In the genomic region with DNA sequence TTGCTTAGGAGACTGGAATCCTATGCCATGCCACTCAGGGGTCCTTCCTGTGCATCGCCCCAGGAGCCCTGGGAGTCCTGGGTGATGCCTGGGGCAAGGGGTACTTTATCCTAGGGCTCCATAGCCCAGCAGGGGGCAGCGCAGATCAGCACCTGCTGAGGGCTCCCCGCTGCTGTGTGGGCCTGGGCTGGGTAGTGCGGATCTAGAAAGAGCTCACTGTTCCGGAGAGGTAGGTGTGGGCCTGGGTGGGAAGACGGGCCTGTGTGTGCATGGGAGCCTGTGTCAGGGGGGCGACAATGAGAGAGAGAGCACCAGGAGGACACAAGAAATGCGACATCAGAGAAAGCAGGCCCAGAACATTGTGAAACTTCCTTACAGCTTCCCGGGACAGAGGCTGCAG, we compare ENCODE assay signal across 9 cellular contexts. TPM values are rescaled to one million over a fixed set of nuclear protein-coding genes. Genes with fewer than 3 reads are reported as not detected.
DNase-seq lines count a peak whose midpoint lies in the region; ATAC-seq and TF ChIP-seq lines count a peak whose summit lies in the region.
"Had no signal": no experiment of that assay in that cellular context is flagged by ENCODE, and none has a peak within 500 bp of the region (broad histone marks: within the 10 kb centered on the region; RNA-seq: fewer than 3 reads in every experiment).

No MANE protein-coding gene starts in this region.

- ATAC-seq in GM21515 (IDR thresholded peaks at IDR 0.05; ENCODE audit: unreplicated experiment) (no peak), HG03097 (IDR thresholded peaks at IDR 0.05; ENCODE audit: low FRiP score, unreplicated experiment) (no peak), HG02970 (IDR thresholded peaks at IDR 0.05; ENCODE audit: low FRiP score, unreplicated experiment) (no peak)

- no peaks in the 10 kb centered on the region for H3F3A ChIP-seq in smooth muscle cell (ENCODE audit: low read depth)

- BruUV-seq in Calu3 (replicated peaks; lab: Mats Ljungman, UMichigan) = no TSS peak

- no peaks in the 10 kb centered on the region for H3K9me3 Mint-ChIP-seq in Calu3 (ENCODE audit: low read depth, unreplicated experiment)
- H3K9me3 Mint-ChIP-seq: IgD-negative memory B cell had no signal

- H3K36me3 Mint-ChIP-seq in Calu3 (ENCODE audit: insufficient read depth, unreplicated experiment) = no peaks in the 10 kb centered on the region
- H3K36me3 Mint-ChIP-seq: IgD-negative memory B cell had no signal

- no peak overlapping the region for H3K9ac ChIP-seq in smooth muscle cell (ENCODE audit: low read depth)

- H3K4me3 ChIP-seq in left ventricle myocardium inferior (no peak overlapping the region), smooth muscle cell (no peak overlapping the region)

- peaks cover 16% of the 10 kb centered on the region for H3K4me1 Mint-ChIP-seq in Calu3 (ENCODE audit: low read depth, unreplicated experiment)

- H3K4me3 Mint-ChIP-seq in Calu3 (ENCODE audit: low read depth, unreplicated experiment) = no peak overlapping the region
- H3K4me3 Mint-ChIP-seq: IgD-negative memory B cell had no signal

- no peak overlapping the region for H3K27ac Mint-ChIP-seq in Calu3 (ENCODE audit: unreplicated experiment)
- H3K27ac Mint-ChIP-seq: IgD-negative memory B cell had no signal

- H3K4me1 ChIP-seq in left ventricle myocardium inferior (peaks cover 88% of the 10 kb centered on the region), smooth muscle cell (ENCODE audit: low read depth) (no peaks in the 10 kb centered on the region)

- no peaks in the 10 kb centered on the region for H3K79me2 ChIP-seq in smooth muscle cell (ENCODE audit: low read depth)

- peaks cover 52% of the 10 kb centered on the region for H4K20me1 ChIP-seq in smooth muscle cell (ENCODE audit: low read depth)

- intact Hi-C loops in Calu3 (cut with micrococcal nuclease; ENCODE audit: unreplicated experiment) = no loop called here
- intact Hi-C loops in left ventricle myocardium inferior (cut with micrococcal nuclease) = no loop called here

- DNase-seq in Calu3 = peak; percentile 58
- peak in 41 of 76 experiments; percentile 1 to 66 (median 23) for DNase-seq in HUDEP-2 (lab: John Stamatoyannopoulos, UW; ENCODE audit: unreplicated experiment in 76 of 76)
- peak; percentile 65 to 70 for DNase-seq in activated T-cell treated with anti-CD3 and anti-CD28 coated beads, Interleukin-2, amount 50 U/mL, for 48 hours
- peak; percentile 65 for DNase-seq in left ventricle myocardium inferior
- DNase-seq in smooth muscle cell (lab: John Stamatoyannopoulos, UW; ENCODE audit: unreplicated experiment) = no peak

- H3K27ac ChIP-seq in left ventricle myocardium inferior (replicated peaks) (peak overlapping the region; percentile 77), smooth muscle cell (ENCODE audit: low read depth) (no peak overlapping the region)

- TF ChIP-seq CTCF in Calu3 (IDR thresholded peaks at IDR 0.05; ENCODE audit: unreplicated experiment) (peak; percentile 71), left ventricle myocardium inferior (IDR thresholded peaks at IDR 0.05; ENCODE audit: borderline replicate concordance) (peak; percentile 74), smooth muscle cell (IDR thresholded peaks at IDR 0.05; ENCODE audit: borderline replicate concordance, insufficient read depth, poor library complexity, severe bottlenecking) (peak; percentile 56)

- no peaks in the 10 kb centered on the region for H3K36me3 ChIP-seq in left ventricle myocardium inferior
- no peaks in the 10 kb centered on the region for H3K36me3 ChIP-seq in smooth muscle cell (ENCODE audit: low read depth)

- CTCF ChIA-PET in Calu3 (lab: Charles Lee) = interaction anchor here (0.7 to 1.3 kb wide), 4 partner anchors 44 to 94 kb away, joined by 3 to 7 read pairs (median 4); no protein-coding TSS in a partner anchor

- H3K27me3 ChIP-seq in left ventricle myocardium inferior (ENCODE audit: low read depth) (no peaks in the 10 kb centered on the region), smooth muscle cell (ENCODE audit: low read depth) (no peaks in the 10 kb centered on the region)

- no peak overlapping the region for H3K4me2 ChIP-seq in smooth muscle cell

- H3K9me3 ChIP-seq in left ventricle myocardium inferior (replicated peaks) (no peaks in the 10 kb centered on the region), smooth muscle cell (replicated peaks; ENCODE audit: low read depth) (no peaks in the 10 kb centered on the region)

- H2AFZ ChIP-seq in smooth muscle cell (ENCODE audit: low read depth) = no peak overlapping the region

- 55% methylated on average over 9 of the region's 9 CpGs for WGBS in smooth muscle cell (ENCODE audit: low lambda C conversion rate)

- no peaks in the 10 kb centered on the region for H3K27me3 Mint-ChIP-seq in Calu3 (ENCODE audit: unreplicated experiment)

RNA-seq across cellular contexts. Expression of gene DAB2IP, which starts 11.4 kb away (rescaled TPM):
- total RNA-seq in Calu3 (2022) (56.3 and 59.0 TPM in 2 replicates), left ventricle myocardium inferior (50.7 TPM), smooth muscle cell (15.5 and 21.6 TPM in 2 replicates)
- 10.4 and 14.0 TPM in 2 replicates for polyA plus RNA-seq in smooth muscle cell
- polyA plus RNA-seq: IgD-negative memory B cell had no signal
